In genomic region chr7:102890971-102891692, GRCh38 we compare ENCODE assay signal across 22 cellular contexts. TPM values are rescaled to one million over a fixed set of nuclear protein-coding genes. Genes with fewer than 3 reads are reported as not detected.
DNase-seq lines count a peak whose midpoint lies in the region; ATAC-seq, FAIRE-seq and TF ChIP-seq lines count a peak whose summit lies in the region.
"Had no signal": no experiment of that assay in that cellular context is flagged by ENCODE, and none has a peak within 500 bp of the region (broad histone marks: within the 10 kb centered on the region; RNA-seq: fewer than 3 reads in every experiment).

No MANE protein-coding gene starts in this region.

- H3K9me3 ChIP-seq in K562 (replicated peaks; ENCODE audit: control insufficient read depth, insufficient read depth, low read depth, low read length) (no peaks in the 10 kb centered on the region), mesenchymal stem cell (ENCODE audit: control insufficient read depth, low read length) (no peaks in the 10 kb centered on the region), smooth muscle cell (replicated peaks; ENCODE audit: low read depth) (no peaks in the 10 kb centered on the region), right lobe of liver (no peaks in the 10 kb centered on the region)
- H3K9me3 ChIP-seq: lower lobe of right lung, right atrium auricular region had no signal

- POLR2A ChIA-PET in K562 (lab: Yijun Ruan, JAX), result interaction anchor here (0.7 to 2.0 kb wide), 4 partner anchors 9 to 51 kb away, joined by 3 to 8 read pairs (median 6); no protein-coding TSS in a partner anchor

- in situ Hi-C loops in K562 (cut with MboI), result no loop called here

- peak overlapping the region; percentile 53 for H3K4me3 Mint-ChIP-seq in HFFc6
- H3K4me3 Mint-ChIP-seq: CD4-positive, alpha-beta memory T cell; dendritic cell treated with granulocyte-macrophage colony-stimulating factor and Interleukin-4, amounts not matched to agents 40 ng/mL and 50 ng/mL, for 4 days; WTC11 had no signal

- H4K8ac ChIP-seq in mesenchymal stem cell (ENCODE audit: low read length), result no peak overlapping the region

- H3K23ac ChIP-seq in mesenchymal stem cell (ENCODE audit: low read length in 2 of 2), result no peak overlapping the region

- H3K27me3 ChIP-seq in K562 (ENCODE audit: control insufficient read depth in 2 of 2, insufficient read depth in 2 of 2, low read length in 2 of 2) (no peaks in the 10 kb centered on the region), mesenchymal stem cell (ENCODE audit: control insufficient read depth in 1 of 2, insufficient read depth in 1 of 2, low read length in 2 of 2) (no peaks in the 10 kb centered on the region), smooth muscle cell (ENCODE audit: low read depth) (no peaks in the 10 kb centered on the region), right lobe of liver (no peaks in the 10 kb centered on the region)
- H3K27me3 ChIP-seq: right atrium auricular region had no signal

- TF ChIP-seq POLR2A in K562 (conservative IDR thresholded peaks at IDR 0.05) (no peak), right lobe of liver (IDR thresholded peaks at IDR 0.05) (no peak)

- peak overlapping the region; percentile 96 for H2AK5ac ChIP-seq in mesenchymal stem cell (ENCODE audit: low read length, severe bottlenecking)

- H3K4me3 ChIP-seq in K562 (no peak overlapping the region), mesenchymal stem cell (ENCODE audit: insufficient read depth in 1 of 2, low read depth in 1 of 2, low read length in 2 of 2) (no peak overlapping the region), smooth muscle cell (no peak overlapping the region), right lobe of liver (no peak overlapping the region)
- H3K4me3 ChIP-seq: lower lobe of right lung, right atrium auricular region had no signal

- no peak for FAIRE-seq in K562 (lab: Jason Lieb, UNC)
- FAIRE-seq: G401.6 had no signal

- peak overlapping the region in 1 of 2 experiments; percentile 16 for H3K18ac ChIP-seq in mesenchymal stem cell (ENCODE audit: low read depth in 1 of 2, low read length in 2 of 2)

- H3K4me1 ChIP-seq in K562 (replicated peaks in 1 of 2; ENCODE audit: control insufficient read depth in 2 of 2, insufficient read depth in 2 of 2, low read length in 2 of 2) (peaks cover 3 to 29% of the 10 kb centered on the region in 2 experiments; a peak in 4 of 5 replicates), mesenchymal stem cell (ENCODE audit: control insufficient read depth, insufficient read depth, low read depth, low read length) (peaks cover 2% of the 10 kb centered on the region), smooth muscle cell (ENCODE audit: low read depth) (peaks cover 9% of the 10 kb centered on the region), right lobe of liver (no peaks in the 10 kb centered on the region)

- no peak overlapping the region for H3K14ac ChIP-seq in mesenchymal stem cell (ENCODE audit: low read length in 2 of 2)

- H2BK15ac ChIP-seq in mesenchymal stem cell (ENCODE audit: low read depth, poor library complexity, severe bottlenecking), result no peak overlapping the region

- CTCF ChIA-PET in K562 (lab: Yijun Ruan, JAX; ENCODE audit: low intra/inter-chr PET ratio), result no interaction called here

- no peak overlapping the region for H2BK5ac ChIP-seq in mesenchymal stem cell (ENCODE audit: low read depth, low read length, poor library complexity, severe bottlenecking)

- no peak overlapping the region for H3K4ac ChIP-seq in mesenchymal stem cell (ENCODE audit: low read depth in 1 of 2, low read length in 2 of 2)

- no peak for TF ChIP-seq EP300 in K562 (IDR thresholded peaks at IDR 0.05; ENCODE audit: low read length)

- peaks cover 11% of the 10 kb centered on the region for H3F3A ChIP-seq in smooth muscle cell (ENCODE audit: low read depth)

- 52% methylated on average over 5 of the region's 5 CpGs for WGBS in K562 (ENCODE audit: insufficient coverage, low coverage, missing lambda C conversion rate)
- WGBS in mesenchymal stem cell, result 78% methylated on average over 5 of the region's 5 CpGs
- 76% methylated on average over 5 of the region's 5 CpGs for WGBS in smooth muscle cell (ENCODE audit: low lambda C conversion rate)
- WGBS in right lobe of liver (ENCODE audit: insufficient coverage, low coverage, low lambda C conversion rate, missing lambda C conversion rate), result 69% methylated on average over 5 of the region's 5 CpGs

- DNase-seq in HFFc6 (no peak), K562 (ENCODE audit: extremely low read depth in 1 of 4, low spot score in 3 of 4) (no peak), mesenchymal stem cell (no peak), smooth muscle cell (lab: John Stamatoyannopoulos, UW; ENCODE audit: unreplicated experiment) (no peak), SW480 (ENCODE audit: low spot score) (no peak), right lobe of liver (no peak), foreskin melanocyte (no peak), 8988T (no peak)
- DNase-seq: activated CD4-positive, alpha-beta T cell treated with anti-CD3 and anti-CD28 coated beads, Interleukin-2, amount 50 U/mL, for 4 hours; activated gamma-delta T cell; CD4-positive, alpha-beta memory T cell; DMS153; hippocampal formation; lower lobe of right lung; NCI-H524; RPMI8226; T-helper 9 cell had no signal

- H3K9ac ChIP-seq in K562 (ENCODE audit: insufficient read depth in 1 of 2, low read depth in 2 of 2, low read length in 2 of 2) (no peak overlapping the region), mesenchymal stem cell (ENCODE audit: low read length) (no peak overlapping the region), smooth muscle cell (ENCODE audit: low read depth) (peak overlapping the region; percentile 50)
- H3K9ac ChIP-seq: KMS-11 had no signal

- intact Hi-C loops in K562 (cut with micrococcal nuclease), result no loop called here
- intact Hi-C loops in right lobe of liver (cut with DNase I), result no loop called here

- TF ChIP-seq RAD21 in K562 (CRISPR knock-in tag; conservative IDR thresholded peaks at IDR 0.05 in 1 of 2, IDR thresholded peaks at IDR 0.05 in 1 of 2), result no peak

- ATAC-seq in K562 (peak; percentile 51), right lobe of liver (no peak)
- ATAC-seq: WTC11 had no signal

- no peaks in the 10 kb centered on the region for H3K9me1 ChIP-seq in K562 (ENCODE audit: control insufficient read depth, insufficient read depth, low read length)

- peaks cover 1% of the 10 kb centered on the region for H3K79me1 ChIP-seq in mesenchymal stem cell (replicated peaks; ENCODE audit: low read length, poor library complexity, severe bottlenecking)

- peaks cover 2% of the 10 kb centered on the region for H3K27me3 Mint-ChIP-seq in HFFc6 (ENCODE audit: insufficient read depth)
- H3K27me3 Mint-ChIP-seq: dendritic cell treated with granulocyte-macrophage colony-stimulating factor and Interleukin-4, amounts not matched to agents 40 ng/mL and 50 ng/mL, for 4 days had no signal

- peak overlapping the region in 1 of 2 experiments; percentile 71 for H2BK12ac ChIP-seq in mesenchymal stem cell (ENCODE audit: low read length in 2 of 2)

- H2BK120ac ChIP-seq in mesenchymal stem cell (ENCODE audit: low read depth, low read length), result no peak overlapping the region

- peak overlapping the region; percentile 86 for H3K27ac Mint-ChIP-seq in HFFc6
- H3K27ac Mint-ChIP-seq: CD4-positive, alpha-beta memory T cell; dendritic cell treated with granulocyte-macrophage colony-stimulating factor and Interleukin-4, amounts not matched to agents 40 ng/mL and 50 ng/mL, for 4 days; WTC11 had no signal

- H2AFZ ChIP-seq in K562 (ENCODE audit: low read depth, low read length) (no peak overlapping the region), mesenchymal stem cell (ENCODE audit: low read depth, low read length) (no peak overlapping the region), smooth muscle cell (ENCODE audit: low read depth) (no peak overlapping the region)

- H4K91ac ChIP-seq in mesenchymal stem cell (ENCODE audit: low read length), result no peak overlapping the region

- BruUV-seq in K562 (replicated peaks; lab: Mats Ljungman, UMichigan), result no TSS peak

- H3K36me3 ChIP-seq in K562 (ENCODE audit: control insufficient read depth, insufficient read depth, low read length) (peaks cover 17% of the 10 kb centered on the region), mesenchymal stem cell (ENCODE audit: control insufficient read depth in 1 of 2, insufficient read depth in 2 of 2, low read depth in 1 of 2, low read length in 2 of 2) (no peaks in the 10 kb centered on the region), smooth muscle cell (ENCODE audit: low read depth) (no peaks in the 10 kb centered on the region), right lobe of liver (no peaks in the 10 kb centered on the region)
- H3K36me3 ChIP-seq: lower lobe of right lung, right atrium auricular region had no signal

- peaks cover 74% of the 10 kb centered on the region for H3K4me1 Mint-ChIP-seq in HFFc6 (ENCODE audit: low read depth)
- H3K4me1 Mint-ChIP-seq: CD4-positive, alpha-beta memory T cell; WTC11 had no signal

- H3K27ac ChIP-seq in K562 (ENCODE audit: extremely low read depth, low read depth, low read length) (peak overlapping the region; percentile 13; the same call in 1 of the 3 replicates), mesenchymal stem cell (ENCODE audit: low read length, poor library complexity, severe bottlenecking) (peak overlapping the region; percentile 60), smooth muscle cell (ENCODE audit: low read depth) (peak overlapping the region; percentile 88), right lobe of liver (no peak overlapping the region)
- H3K27ac ChIP-seq: KMS-11, lower lobe of right lung had no signal

- H4K20me1 ChIP-seq in K562 (replicated peaks; ENCODE audit: control insufficient read depth, insufficient read depth, low read length), result no peaks in the 10 kb centered on the region
- no peaks in the 10 kb centered on the region for H4K20me1 ChIP-seq in smooth muscle cell (ENCODE audit: low read depth)

- H3K4me2 ChIP-seq in K562 (ENCODE audit: insufficient read depth, low read length), result peak overlapping the region; percentile 22; the same call in 1 of the 2 replicates
- H3K4me2 ChIP-seq in mesenchymal stem cell (ENCODE audit: low read length, poor library complexity, severe bottlenecking), result no peak overlapping the region
- peak overlapping the region; percentile 28 for H3K4me2 ChIP-seq in smooth muscle cell
- H3K4me2 ChIP-seq: KMS-11 had no signal

- no peaks in the 10 kb centered on the region for H3K9me3 Mint-ChIP-seq in HFFc6
- H3K9me3 Mint-ChIP-seq: CD4-positive, alpha-beta memory T cell; dendritic cell treated with granulocyte-macrophage colony-stimulating factor and Interleukin-4, amounts not matched to agents 40 ng/mL and 50 ng/mL, for 4 days; WTC11 had no signal

- no peaks in the 10 kb centered on the region for H3K79me2 ChIP-seq in K562 (ENCODE audit: control insufficient read depth, insufficient read depth, low read length)
- no peaks in the 10 kb centered on the region for H3K79me2 ChIP-seq in smooth muscle cell (ENCODE audit: low read depth)

- no peaks in the 10 kb centered on the region for H3K36me3 Mint-ChIP-seq in HFFc6 (ENCODE audit: low read depth)
- H3K36me3 Mint-ChIP-seq: CD4-positive, alpha-beta memory T cell; WTC11 had no signal

- TF ChIP-seq CTCF in HFFc6 (IDR thresholded peaks at IDR 0.05) (no peak), K562 (IDR thresholded peaks at IDR 0.05 in 2 of 3, conservative IDR thresholded peaks at IDR 0.05 in 1 of 3; ENCODE audit: insufficient read depth in 2 of 3, low read depth in 1 of 3, low read length in 3 of 3) (no peak), smooth muscle cell (IDR thresholded peaks at IDR 0.05; ENCODE audit: borderline replicate concordance, insufficient read depth, poor library complexity, severe bottlenecking) (no peak), right lobe of liver (IDR thresholded peaks at IDR 0.05) (no peak)

RNA-seq across cellular contexts. Expression of gene LRRC17, which starts 21.7 kb away (rescaled TPM):
- total RNA-seq in HFFc6 (2021; fragmentation: NEBNext Ultra II Directional; extraction: Animal tissue kit (Norgen Biotek cat#: 25700)), result 10 to 100 TPM in 2 of 6 experiments, 1 to 10 TPM in 4; 4.2 to 48.2 (median 4.8) TPM
- total RNA-seq in K562 (2011; cell fraction: chromatin; rRNA removed; ENCODE audit: low replicate concordance), result not detected in 2 replicates
- total RNA-seq in K562 (2011; cell fraction: nucleolus; rRNA removed), result not detected in 2 replicates
- total RNA-seq in K562 (2011; cell fraction: nucleoplasm; rRNA removed), result not detected in 2 replicates
- total RNA-seq in K562 (2014; rRNA removed) (not detected in 2 replicates), K562 (2014; rRNA removed; fragmentation: Illumina TruSeq; extraction: Trizol) (0.16 TPM in 1 of 2 replicates, not detected in the other), K562 (2015; rRNA removed; fragmentation: Illumina TruSeq; extraction: Trizol) (0.18 TPM in 1 of 2 replicates, not detected in the other), K562 (2021) (not detected in 2 replicates), smooth muscle cell (14.7 and 23.0 TPM in 2 replicates), right lobe of liver (1 to 10 TPM in 3 of 6 experiments, under 1 TPM in 3; 0.64 to 1.8 (median 1.3) TPM)
- polyA plus RNA-seq in K562 (2011; rRNA removed) (0.04 and 0.07 TPM in 2 replicates), K562 (2014; fragmentation: Illumina TruSeq; extraction: Trizol) (not detected in 2 replicates), K562 (2014; fragmentation: Nextera tagmentation; extraction: Ambion mirVana) (under 1 TPM; 0.03 to 0.17 TPM), K562 (2014; rRNA removed) (0.07 TPM in 1 of 2 replicates, not detected in the other), smooth muscle cell (5.5 and 6.2 TPM in 2 replicates)
- not detected in 2 replicates for polyA plus RNA-seq in K562 (2011; cell fraction: cytosol; rRNA removed)
- polyA plus RNA-seq in K562 (2011; cell fraction: nucleus; rRNA removed), result 0.13 TPM in 1 of 2 replicates, not detected in the other
- polyA plus RNA-seq in K562 (2012), result 0.18 TPM in 1 of 2 replicates, not detected in the other
- polyA minus RNA-seq in K562 (2011; rRNA and poly(A)+ RNA removed), result not detected in 2 replicates
- not detected in 2 replicates for polyA minus RNA-seq in K562 (2011; cell fraction: cytosol; rRNA and poly(A)+ RNA removed)
- not detected in 2 replicates for polyA minus RNA-seq in K562 (2011; cell fraction: nucleus; rRNA and poly(A)+ RNA removed)
- polyA plus RNA-seq in mesenchymal stem cell (2013, experiment 1 of 2), result 17.6 TPM
- 18.7 TPM for polyA plus RNA-seq in mesenchymal stem cell (2013, experiment 2 of 2)

Comparison
In these comparisons a context has a peak if more than half of its experiments do, and no peak if none do; other contexts are left out.
1. H3K27ac ChIP-seq: peak in K562 (single experiment), mesenchymal stem cell (single experiment) and smooth muscle cell (single experiment); none in right lobe of liver (0 of 3).